Comparison of ENCODE assay signal across 3 cellular contexts in the genomic region with DNA sequence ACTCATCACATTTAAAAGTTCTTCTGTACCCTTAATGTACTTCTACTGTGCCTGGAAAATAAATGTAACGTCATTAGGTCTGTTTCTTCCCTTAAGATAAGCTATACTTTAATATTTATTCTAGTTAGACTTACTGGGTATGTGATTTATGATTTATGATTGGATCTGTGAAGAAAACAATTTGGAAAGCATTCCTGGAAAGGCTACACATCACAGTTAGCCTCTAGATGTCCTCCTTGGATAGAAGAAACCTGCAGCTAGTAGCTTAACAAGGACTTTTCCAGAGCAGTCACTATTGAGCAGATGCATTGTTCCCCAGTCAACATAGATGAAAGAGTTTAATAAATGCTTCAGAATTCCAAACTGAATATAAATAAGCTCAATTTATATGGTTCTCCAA.
TF ChIP-seq lines count a peak whose summit lies in the region.

No MANE protein-coding gene starts in this region.

TF ChIP-seq in Ishikawa, 13 proteins besides CTCF, POLR2A, EP300 and RAD21:
- no peak for TF ChIP-seq TEAD4 (IDR thresholded peaks at IDR 0.05)
- TF ChIP-seq ZBTB7A (IDR thresholded peaks at IDR 0.05; ENCODE audit: low read depth) = no peak
- TF ChIP-seq YY1 (IDR thresholded peaks at IDR 0.05; ENCODE audit: low read depth) = no peak
- no peak for TF ChIP-seq EGR1 (IDR thresholded peaks at IDR 0.05)
- TF ChIP-seq, protein P1, sequence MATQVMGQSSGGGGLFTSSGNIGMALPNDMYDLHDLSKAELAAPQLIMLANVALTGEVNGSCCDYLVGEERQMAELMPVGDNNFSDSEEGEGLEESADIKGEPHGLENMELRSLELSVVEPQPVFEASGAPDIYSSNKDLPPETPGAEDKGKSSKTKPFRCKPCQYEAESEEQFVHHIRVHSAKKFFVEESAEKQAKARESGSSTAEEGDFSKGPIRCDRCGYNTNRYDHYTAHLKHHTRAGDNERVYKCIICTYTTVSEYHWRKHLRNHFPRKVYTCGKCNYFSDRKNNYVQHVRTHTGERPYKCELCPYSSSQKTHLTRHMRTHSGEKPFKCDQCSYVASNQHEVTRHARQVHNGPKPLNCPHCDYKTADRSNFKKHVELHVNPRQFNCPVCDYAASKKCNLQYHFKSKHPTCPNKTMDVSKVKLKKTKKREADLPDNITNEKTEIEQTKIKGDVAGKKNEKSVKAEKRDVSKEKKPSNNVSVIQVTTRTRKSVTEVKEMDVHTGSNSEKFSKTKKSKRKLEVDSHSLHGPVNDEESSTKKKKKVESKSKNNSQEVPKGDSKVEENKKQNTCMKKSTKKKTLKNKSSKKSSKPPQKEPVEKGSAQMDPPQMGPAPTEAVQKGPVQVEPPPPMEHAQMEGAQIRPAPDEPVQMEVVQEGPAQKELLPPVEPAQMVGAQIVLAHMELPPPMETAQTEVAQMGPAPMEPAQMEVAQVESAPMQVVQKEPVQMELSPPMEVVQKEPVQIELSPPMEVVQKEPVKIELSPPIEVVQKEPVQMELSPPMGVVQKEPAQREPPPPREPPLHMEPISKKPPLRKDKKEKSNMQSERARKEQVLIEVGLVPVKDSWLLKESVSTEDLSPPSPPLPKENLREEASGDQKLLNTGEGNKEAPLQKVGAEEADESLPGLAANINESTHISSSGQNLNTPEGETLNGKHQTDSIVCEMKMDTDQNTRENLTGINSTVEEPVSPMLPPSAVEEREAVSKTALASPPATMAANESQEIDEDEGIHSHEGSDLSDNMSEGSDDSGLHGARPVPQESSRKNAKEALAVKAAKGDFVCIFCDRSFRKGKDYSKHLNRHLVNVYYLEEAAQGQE (IDR thresholded peaks at IDR 0.05; ENCODE audit: low read depth) = no peak
- no peak for TF ChIP-seq USF1 (IDR thresholded peaks at IDR 0.05)
- no peak for TF ChIP-seq NFIC (IDR thresholded peaks at IDR 0.05)
- no peak for TF ChIP-seq CREB1 (IDR thresholded peaks at IDR 0.05; ENCODE audit: low read depth)
- TF ChIP-seq FOXM1 (IDR thresholded peaks at IDR 0.05; ENCODE audit: borderline replicate concordance, low read depth) = no peak
- no peak for TF ChIP-seq CEBPB (IDR thresholded peaks at IDR 0.05)

TF ChIP-seq in GM12878, 131 proteins besides CTCF, POLR2A, EP300 and RAD21:
- TF ChIP-seq, protein P2, sequence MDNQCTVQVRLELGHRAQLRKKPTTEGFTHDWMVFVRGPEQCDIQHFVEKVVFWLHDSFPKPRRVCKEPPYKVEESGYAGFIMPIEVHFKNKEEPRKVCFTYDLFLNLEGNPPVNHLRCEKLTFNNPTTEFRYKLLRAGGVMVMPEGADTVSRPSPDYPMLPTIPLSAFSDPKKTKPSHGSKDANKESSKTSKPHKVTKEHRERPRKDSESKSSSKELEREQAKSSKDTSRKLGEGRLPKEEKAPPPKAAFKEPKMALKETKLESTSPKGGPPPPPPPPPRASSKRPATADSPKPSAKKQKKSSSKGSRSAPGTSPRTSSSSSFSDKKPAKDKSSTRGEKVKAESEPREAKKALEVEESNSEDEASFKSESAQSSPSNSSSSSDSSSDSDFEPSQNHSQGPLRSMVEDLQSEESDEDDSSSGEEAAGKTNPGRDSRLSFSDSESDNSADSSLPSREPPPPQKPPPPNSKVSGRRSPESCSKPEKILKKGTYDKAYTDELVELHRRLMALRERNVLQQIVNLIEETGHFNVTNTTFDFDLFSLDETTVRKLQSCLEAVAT (IDR thresholded peaks at IDR 0.05) = no peak
- TF ChIP-seq SMC3 (IDR thresholded peaks at IDR 0.05; ENCODE audit: borderline replicate concordance, low read length) (peak; percentile 54; the same call in 1 of the 2 replicates), SIX5 (IDR thresholded peaks at IDR 0.05; ENCODE audit: low read depth, low read length, severe bottlenecking) (no peak), RFX5 (IDR thresholded peaks at IDR 0.05; ENCODE audit: low read depth, low read length) (no peak), PAX5 (IDR thresholded peaks at IDR 0.05; ENCODE audit: borderline replicate concordance, low read depth, low read length) (no peak)
TF ChIP-seq in GM12878: peak in this region for 1.

TF ChIP-seq in liver, 16 proteins besides CTCF, POLR2A, EP300 and RAD21:
- TF ChIP-seq SP1 (IDR thresholded peaks at IDR 0.05) (no peak), NR2F2 (IDR thresholded peaks at IDR 0.05) (no peak), HNF4G (IDR thresholded peaks at IDR 0.05) (no peak), MAX (IDR thresholded peaks at IDR 0.05) (no peak), JUND (IDR thresholded peaks at IDR 0.05) (no peak), EGR1 (IDR thresholded peaks at IDR 0.05; ENCODE audit: low read depth in 2 of 2) (no peak), TAF1 (conservative IDR thresholded peaks at IDR 0.05) (no peak), YY1 (IDR thresholded peaks at IDR 0.05) (no peak), HNF4A (conservative IDR thresholded peaks at IDR 0.05) (no peak), FOXA1 (IDR thresholded peaks at IDR 0.05) (no peak), RXRA (IDR thresholded peaks at IDR 0.05) (no peak), FOXA2 (IDR thresholded peaks at IDR 0.05) (no peak), GABPA (IDR thresholded peaks at IDR 0.05 in 1 of 2, conservative IDR thresholded peaks at IDR 0.05 in 1 of 2) (no peak)
- TF ChIP-seq, protein P3, sequence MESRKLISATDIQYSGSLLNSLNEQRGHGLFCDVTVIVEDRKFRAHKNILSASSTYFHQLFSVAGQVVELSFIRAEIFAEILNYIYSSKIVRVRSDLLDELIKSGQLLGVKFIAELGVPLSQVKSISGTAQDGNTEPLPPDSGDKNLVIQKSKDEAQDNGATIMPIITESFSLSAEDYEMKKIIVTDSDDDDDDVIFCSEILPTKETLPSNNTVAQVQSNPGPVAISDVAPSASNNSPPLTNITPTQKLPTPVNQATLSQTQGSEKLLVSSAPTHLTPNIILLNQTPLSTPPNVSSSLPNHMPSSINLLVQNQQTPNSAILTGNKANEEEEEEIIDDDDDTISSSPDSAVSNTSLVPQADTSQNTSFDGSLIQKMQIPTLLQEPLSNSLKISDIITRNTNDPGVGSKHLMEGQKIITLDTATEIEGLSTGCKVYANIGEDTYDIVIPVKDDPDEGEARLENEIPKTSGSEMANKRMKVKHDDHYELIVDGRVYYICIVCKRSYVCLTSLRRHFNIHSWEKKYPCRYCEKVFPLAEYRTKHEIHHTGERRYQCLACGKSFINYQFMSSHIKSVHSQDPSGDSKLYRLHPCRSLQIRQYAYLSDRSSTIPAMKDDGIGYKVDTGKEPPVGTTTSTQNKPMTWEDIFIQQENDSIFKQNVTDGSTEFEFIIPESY (IDR thresholded peaks at IDR 0.05) = no peak
- TF ChIP-seq, protein P4, sequence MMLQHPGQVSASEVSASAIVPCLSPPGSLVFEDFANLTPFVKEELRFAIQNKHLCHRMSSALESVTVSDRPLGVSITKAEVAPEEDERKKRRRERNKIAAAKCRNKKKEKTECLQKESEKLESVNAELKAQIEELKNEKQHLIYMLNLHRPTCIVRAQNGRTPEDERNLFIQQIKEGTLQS (IDR thresholded peaks at IDR 0.05) = no peak
- TF ChIP-seq, protein P1 (IDR thresholded peaks at IDR 0.05) = no peak
